Comparison of ENCODE assay signal across 18 cellular contexts in genomic region chr2:7190587-7191320, GRCh38.
DNase-seq lines count a peak whose midpoint lies in the region; ATAC-seq, FAIRE-seq and TF ChIP-seq lines count a peak whose summit lies in the region.
"Had no signal": no experiment of that assay in that cellular context is flagged by ENCODE, and none has a peak within 500 bp of the region (broad histone marks: within the 10 kb centered on the region; RNA-seq: fewer than 3 reads in every experiment).

No MANE protein-coding gene starts in this region.

- TF ChIP-seq POLR2A in A549 (IDR thresholded peaks at IDR 0.05; ENCODE audit: low read length) = no peak
- no peak for TF ChIP-seq POLR2A in GM12891 (IDR thresholded peaks at IDR 0.05; ENCODE audit: low read depth, low read length)

- H3K9me3 ChIP-seq in A549 = no peaks in the 10 kb centered on the region
- no peaks in the 10 kb centered on the region for H3K9me3 ChIP-seq in iPS-18a (ENCODE audit: control insufficient read depth, low read depth, low read length)
- H3K9me3 ChIP-seq: BE2C, gastrocnemius medialis, MG63 had no signal

- H3K27ac ChIP-seq in A549 (no peak overlapping the region; a peak in 1 of 6 replicates), iPS-18a (ENCODE audit: low read length) (no peak overlapping the region), foreskin keratinocyte (no peak overlapping the region)
- H3K27ac ChIP-seq: gastrocnemius medialis had no signal

- TF ChIP-seq CTCF in A549 (IDR thresholded peaks at IDR 0.05) (no peak), foreskin keratinocyte (conservative IDR thresholded peaks at IDR 0.05) (no peak)

- ATAC-seq in A549 (no peak), SK-N-SH treated with all-trans-retinoic acid at 6 μM for 48 hours (peak; percentile 49), foreskin keratinocyte (no peak)
- ATAC-seq: gastrocnemius medialis had no signal

- TF ChIP-seq RAD21 in A549 (conservative IDR thresholded peaks at IDR 0.05 in 1 of 2, IDR thresholded peaks at IDR 0.05 in 1 of 2) = no peak

- WGBS in A549 (ENCODE audit: missing lambda C conversion rate) = 30% methylated on average over 5 of the region's 5 CpGs

- no peak for TF ChIP-seq EP300 in A549 (IDR thresholded peaks at IDR 0.05)

- H3K4me2 ChIP-seq in A549 = no peak overlapping the region

- H3K4me1 ChIP-seq in A549 (peaks cover 16% of the 10 kb centered on the region; the same call in 2 of the 3 replicates), iPS-18a (ENCODE audit: control insufficient read depth, low read depth, low read length) (peaks cover 20% of the 10 kb centered on the region), foreskin keratinocyte (peaks cover 4% of the 10 kb centered on the region)
- H3K4me1 ChIP-seq: BE2C, gastrocnemius medialis had no signal

- no peak overlapping the region for H3K9ac ChIP-seq in iPS-18a (ENCODE audit: low read length)

- FAIRE-seq in A549 (lab: Jason Lieb, UNC) (no peak), GM12891 (lab: Jason Lieb, UNC) (no peak)

- no peaks in the 10 kb centered on the region for H3K36me3 ChIP-seq in iPS-18a (ENCODE audit: control insufficient read depth, low read depth, low read length)
- H3K36me3 ChIP-seq: BE2C, gastrocnemius medialis, MG63 had no signal

- CTCF ChIA-PET in A549 (lab: Yijun Ruan, JAX) = interaction anchor here (1.2 to 1.5 kb wide), 2 partner anchors 13 to 16 kb away, joined by 3 to 4 read pairs; no protein-coding TSS in a partner anchor

- H3K4me3 ChIP-seq in A549 = no peak overlapping the region
- H3K4me3 ChIP-seq in iPS-18a (ENCODE audit: low read length) = peak overlapping the region; percentile 3
- H3K4me3 ChIP-seq: gastrocnemius medialis, MG63 had no signal

- no peak for DNase-seq in A549 (ENCODE audit: low read depth in 1 of 2, low spot score in 1 of 2)
- peak; percentile 8 for DNase-seq in ELF-1 (ENCODE audit: low read depth, low spot score)
- DNase-seq in foreskin keratinocyte = no peak
- no peak for DNase-seq in GM12891 (ENCODE audit: insufficient read length, low spot score)
- no peak for DNase-seq in NCI-H128 (lab: John Stamatoyannopoulos, UW; ENCODE audit: unreplicated experiment)
- DNase-seq: BE2C, caudate nucleus, DMS 273 treated with DMSO at 0.1 percent for 48 hours, gastrocnemius medialis, islet precursor cell, MG63, midbrain, NCI-H2171, occipital lobe, SHP77, T-helper 9 cell had no signal

- no peaks in the 10 kb centered on the region for H3K27me3 ChIP-seq in iPS-18a (ENCODE audit: control insufficient read depth, insufficient read depth, low read length)
- no peaks in the 10 kb centered on the region for H3K27me3 ChIP-seq in foreskin keratinocyte
- H3K27me3 ChIP-seq: BE2C, gastrocnemius medialis, MG63 had no signal

- POLR2A ChIA-PET in A549 (lab: Yijun Ruan, JAX) = no interaction called here

TF ChIP-seq in A549, 52 proteins besides CTCF, POLR2A, EP300 and RAD21:
- TF ChIP-seq FOSL2 (IDR thresholded peaks at IDR 0.05) = no peak
- 0 out of 2 replicates have a peak, but pooled peaks have one; percentile 6 for TF ChIP-seq FOSL2 (CRISPR knock-in tag; IDR thresholded peaks at IDR 0.05)
- no peak for TF ChIP-seq RARB (CRISPR knock-in tag; IDR thresholded peaks at IDR 0.05)
- no peak for TF ChIP-seq HOXA7 (CRISPR knock-in tag; IDR thresholded peaks at IDR 0.05)
- TF ChIP-seq NFE2L2 (conservative IDR thresholded peaks at IDR 0.05; ENCODE audit: low read length) = no peak
- no peak for TF ChIP-seq USF2 (IDR thresholded peaks at IDR 0.05)
- no peak for TF ChIP-seq EHF (CRISPR knock-in tag; IDR thresholded peaks at IDR 0.05)

TF ChIP-seq in SK-N-SH treated with all-trans-retinoic acid at 6 μM for 48 hours, 23 proteins besides CTCF, POLR2A, EP300 and RAD21:
- TF ChIP-seq SNAI2 (CRISPR knock-in tag; IDR thresholded peaks at IDR 0.05) = peak; percentile 71; the same call in 1 of the 2 replicates
- no peak for TF ChIP-seq ZNF70 (CRISPR knock-in tag; IDR thresholded peaks at IDR 0.05)
- TF ChIP-seq TCF4 (CRISPR knock-in tag; IDR thresholded peaks at IDR 0.05; ENCODE audit: borderline replicate concordance) = no peak
- no peak for TF ChIP-seq ARNTL (CRISPR knock-in tag; IDR thresholded peaks at IDR 0.05; ENCODE audit: borderline replicate concordance, low read depth)
- no peak for TF ChIP-seq CSDC2 (CRISPR knock-in tag; IDR thresholded peaks at IDR 0.05)
- TF ChIP-seq, protein P1, sequence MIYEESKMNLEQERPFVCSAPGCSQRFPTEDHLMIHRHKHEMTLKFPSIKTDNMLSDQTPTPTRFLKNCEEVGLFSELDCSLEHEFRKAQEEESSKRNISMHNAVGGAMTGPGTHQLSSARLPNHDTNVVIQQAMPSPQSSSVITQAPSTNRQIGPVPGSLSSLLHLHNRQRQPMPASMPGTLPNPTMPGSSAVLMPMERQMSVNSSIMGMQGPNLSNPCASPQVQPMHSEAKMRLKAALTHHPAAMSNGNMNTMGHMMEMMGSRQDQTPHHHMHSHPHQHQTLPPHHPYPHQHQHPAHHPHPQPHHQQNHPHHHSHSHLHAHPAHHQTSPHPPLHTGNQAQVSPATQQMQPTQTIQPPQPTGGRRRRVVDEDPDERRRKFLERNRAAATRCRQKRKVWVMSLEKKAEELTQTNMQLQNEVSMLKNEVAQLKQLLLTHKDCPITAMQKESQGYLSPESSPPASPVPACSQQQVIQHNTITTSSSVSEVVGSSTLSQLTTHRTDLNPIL (CRISPR knock-in tag; IDR thresholded peaks at IDR 0.05; ENCODE audit: low read depth) = no peak
TF ChIP-seq in SK-N-SH treated with all-trans-retinoic acid at 6 μM for 48 hours: peak in this region for 1.

TF ChIP-seq in GM12891, 5 proteins besides CTCF, POLR2A, EP300 and RAD21:
- no peak for TF ChIP-seq POLR2AphosphoS5 (IDR thresholded peaks at IDR 0.05; ENCODE audit: low read depth, low read length)
TF ChIP-seq in GM12891: peak in this region for 0.
